ENCODE assay signal across 17 cellular contexts in genomic region chr2:192828947-192829346, GRCh38.
"Had no signal": no experiment of that assay in that cellular context is flagged by ENCODE, and none has a peak within 500 bp of the region (broad histone marks: within the 10 kb centered on the region; RNA-seq: fewer than 3 reads in every experiment).

No MANE protein-coding gene starts in this region.

- H3K27me3 Mint-ChIP-seq: activated CD4-positive, alpha-beta memory T cell treated with anti-CD3 and anti-CD28 coated beads for 36 hours; activated CD8-positive, alpha-beta memory T cell treated with anti-CD3 and anti-CD28 coated beads, Interleukin-2, amount 10 ng/mL, durations not matched to agents 7 days and 5 days; T-helper 17 cell had no signal

- H3K27ac Mint-ChIP-seq: activated CD4-positive, alpha-beta memory T cell treated with anti-CD3 and anti-CD28 coated beads for 36 hours; activated CD8-positive, alpha-beta memory T cell treated with anti-CD3 and anti-CD28 coated beads, Interleukin-2, amount 10 ng/mL, durations not matched to agents 7 days and 5 days; activated naive CD4-positive, alpha-beta T cell treated with anti-CD3 and anti-CD28 coated beads, Interleukin-2, amount 50 U/mL, for 72 hours; nephron progenitor cell; stimulated activated effector memory CD8-positive, alpha-beta T cell treated with anti-CD3 and anti-CD28 coated beads, Interleukin-12 subunit alpha, Interleukin-12 subunit beta, amount 100 ng/mL, for 72 hours; T-helper 17 cell had no signal

- H3K27me3 ChIP-seq: colonic mucosa, sigmoid colon had no signal

- H3K9me3 ChIP-seq: colonic mucosa, psoas muscle, sigmoid colon had no signal

- H3K4me1 ChIP-seq: colonic mucosa, psoas muscle, sigmoid colon had no signal

- FAIRE-seq: islet of Langerhans, urothelium cell line had no signal

- DNase-seq: activated CD4-positive, alpha-beta memory T cell treated with anti-CD3 and anti-CD28 coated beads for 36 hours; activated CD8-positive, alpha-beta memory T cell treated with anti-CD3 and anti-CD28 coated beads, Interleukin-2, amount 10 ng/mL, durations not matched to agents 7 days and 5 days; activated effector memory CD4-positive, alpha-beta T cell treated with Interleukin-2 at 50 U/mL for 16 hours; activated T-cell treated with anti-CD3 and anti-CD28 coated beads, Interleukin-2, amount 50 U/mL, for 1 hour; caudate nucleus; colonic mucosa; nephron progenitor cell; sigmoid colon; stimulated activated CD4-positive, alpha-beta T cell treated with anti-CD3 and anti-CD28 coated beads, Interleukin-1b, Interleukin-23, amount 100 ng/mL, for 48 hours; T-helper 17 cell; WERI-Rb-1 had no signal

- H3K9me3 Mint-ChIP-seq: nephron progenitor cell had no signal

- ATAC-seq: activated CD8-positive, alpha-beta memory T cell treated with anti-CD3 and anti-CD28 coated beads, Interleukin-2, amount 10 ng/mL, durations not matched to agents 7 days and 5 days; activated naive CD4-positive, alpha-beta T cell treated with anti-CD3 and anti-CD28 coated beads, Interleukin-2, amount 50 U/mL, for 72 hours; esophagus mucosa; psoas muscle; T-helper 17 cell had no signal

- H3K4me3 Mint-ChIP-seq: activated CD4-positive, alpha-beta memory T cell treated with anti-CD3 and anti-CD28 coated beads for 36 hours; activated CD8-positive, alpha-beta memory T cell treated with anti-CD3 and anti-CD28 coated beads, Interleukin-2, amount 10 ng/mL, durations not matched to agents 7 days and 5 days; nephron progenitor cell; stimulated activated effector memory CD8-positive, alpha-beta T cell treated with anti-CD3 and anti-CD28 coated beads, Interleukin-12 subunit alpha, Interleukin-12 subunit beta, amount 100 ng/mL, for 72 hours; T-helper 17 cell had no signal

- H3K4me1 Mint-ChIP-seq: activated CD8-positive, alpha-beta memory T cell treated with anti-CD3 and anti-CD28 coated beads, Interleukin-2, amount 10 ng/mL, durations not matched to agents 7 days and 5 days; nephron progenitor cell; stimulated activated effector memory CD8-positive, alpha-beta T cell treated with anti-CD3 and anti-CD28 coated beads, Interleukin-12 subunit alpha, Interleukin-12 subunit beta, amount 100 ng/mL, for 72 hours; T-helper 17 cell had no signal

- H3K36me3 ChIP-seq: colonic mucosa, sigmoid colon, WERI-Rb-1 had no signal

- H3K27ac ChIP-seq: colonic mucosa, psoas muscle, sigmoid colon, WERI-Rb-1 had no signal

- H3K36me3 Mint-ChIP-seq: activated CD4-positive, alpha-beta memory T cell treated with anti-CD3 and anti-CD28 coated beads for 36 hours; activated CD8-positive, alpha-beta memory T cell treated with anti-CD3 and anti-CD28 coated beads, Interleukin-2, amount 10 ng/mL, durations not matched to agents 7 days and 5 days; activated naive CD4-positive, alpha-beta T cell treated with anti-CD3 and anti-CD28 coated beads, Interleukin-2, amount 50 U/mL, for 72 hours; stimulated activated effector memory CD8-positive, alpha-beta T cell treated with anti-CD3 and anti-CD28 coated beads, Interleukin-12 subunit alpha, Interleukin-12 subunit beta, amount 100 ng/mL, for 72 hours had no signal

- H3K4me3 ChIP-seq: colonic mucosa, psoas muscle, sigmoid colon had no signal
